Comparison of ENCODE assay signal across 12 cellular contexts in genomic region chr17:83196088-83196765, GRCh38.
DNase-seq lines count a peak whose midpoint lies in the region; ATAC-seq, FAIRE-seq and TF ChIP-seq lines count a peak whose summit lies in the region.
"Had no signal": no experiment of that assay in that cellular context is flagged by ENCODE, and none has a peak within 500 bp of the region (broad histone marks: within the 10 kb centered on the region; RNA-seq: fewer than 3 reads in every experiment).

No MANE protein-coding gene starts in this region.

- H3K4me3 ChIP-seq in fibroblast of lung (replicated peaks in 1 of 4; ENCODE audit: control extremely low read depth in 1 of 4, insufficient read depth in 1 of 4, low read depth in 3 of 4, low read length in 4 of 4) (no peak overlapping the region), PC-3 (ENCODE audit: low read length) (no peak overlapping the region)
- H3K4me3 ChIP-seq: transverse colon had no signal

- FAIRE-seq in GM12891 (lab: Jason Lieb, UNC) = no peak

- H3K9ac ChIP-seq in fibroblast of lung (ENCODE audit: insufficient read depth, low read length) = no peak overlapping the region
- H3K9ac ChIP-seq in PC-3 (ENCODE audit: low read length) = no peak overlapping the region

- CTCF ChIA-PET in PC-3 (lab: Charles Lee) = no interaction called here

- no peaks in the 10 kb centered on the region for H4K20me1 ChIP-seq in fibroblast of lung (ENCODE audit: control insufficient read depth, extremely low read depth, insufficient read depth, low read length)
- no peaks in the 10 kb centered on the region for H4K20me1 ChIP-seq in PC-3 (ENCODE audit: low read length)

- peak; percentile 64 for DNase-seq in AG20443 (ENCODE audit: low spot score)
- peak; percentile 68 for DNase-seq in LHCN-M2 (ENCODE audit: low read depth)
- DNase-seq in fibroblast of lung (ENCODE audit: low read depth in 2 of 2) = peak; percentile 64 to 67
- peak in 8 of 10 donors; percentile 1 to 75 (median 9) for DNase-seq in posterior cingulate gyrus
- DNase-seq in PC-3 = no peak
- DNase-seq in GM12891 (ENCODE audit: insufficient read length, low spot score) = no peak
- DNase-seq in NCI-H82 (lab: John Stamatoyannopoulos, UW) = no peak
- DNase-seq: activated CD8-positive, alpha-beta memory T cell treated with anti-CD3 and anti-CD28 coated beads, Interleukin-2, amount 50 U/mL, for 48 hours; NCI-H510A; stimulated activated CD4-positive, alpha-beta T cell treated with anti-CD3 and anti-CD28 coated beads, Interleukin-2, amount 100 ng/mL, for 48 hours; transverse colon had no signal

- no peak for TF ChIP-seq CTCF in fibroblast of lung (conservative IDR thresholded peaks at IDR 0.05 in 1 of 2, IDR thresholded peaks at IDR 0.05 in 1 of 2; ENCODE audit: low read depth in 1 of 2, low read length in 2 of 2)
- TF ChIP-seq CTCF in PC-3 (conservative IDR thresholded peaks at IDR 0.05; ENCODE audit: low read depth, low read length) = no peak

- POLR2A ChIA-PET in PC-3 (lab: Charles Lee; ENCODE audit: unreplicated experiment) = no interaction called here

- no peak for TF ChIP-seq POLR2A in GM12891 (IDR thresholded peaks at IDR 0.05; ENCODE audit: low read depth, low read length)

- no TSS peak for BruUV-seq in PC-3 (replicated peaks; lab: Mats Ljungman, UMichigan)

- H3K79me2 ChIP-seq in fibroblast of lung (ENCODE audit: control insufficient read depth, insufficient read depth, low read length) (no peaks in the 10 kb centered on the region), PC-3 (ENCODE audit: low read length) (no peaks in the 10 kb centered on the region)

- H2AFZ ChIP-seq in fibroblast of lung (ENCODE audit: low read length) (no peak overlapping the region), PC-3 (ENCODE audit: low read length) (no peak overlapping the region)

- intact Hi-C loops in posterior cingulate gyrus (cut with DNase I) = no loop called here
- intact Hi-C loops in PC-3 (cut with micrococcal nuclease) = no loop called here

- H3K27ac ChIP-seq in fibroblast of lung (ENCODE audit: insufficient read depth, low read length) (no peak overlapping the region), PC-3 (ENCODE audit: low read length) (no peak overlapping the region)

- no peaks in the 10 kb centered on the region for H3F3A ChIP-seq in PC-3 (ENCODE audit: low read length, unreplicated experiment)

- H3K36me3 ChIP-seq in fibroblast of lung (ENCODE audit: control insufficient read depth, insufficient read depth, low read length) = no peaks in the 10 kb centered on the region
- H3K36me3 ChIP-seq in PC-3 (ENCODE audit: low read depth, low read length) = no peaks in the 10 kb centered on the region
- H3K36me3 ChIP-seq: transverse colon had no signal

- no peaks in the 10 kb centered on the region for H3K9me2 ChIP-seq in PC-3 (replicated peaks; ENCODE audit: low read length)

- H3K9me3 ChIP-seq in fibroblast of lung (ENCODE audit: control insufficient read depth, insufficient read depth, low read depth, low read length) (no peaks in the 10 kb centered on the region), PC-3 (ENCODE audit: low read length) (no peaks in the 10 kb centered on the region)
- H3K9me3 ChIP-seq: transverse colon had no signal

- ATAC-seq in PC-3 = no peak
- no peak for ATAC-seq in HG03135 (IDR thresholded peaks at IDR 0.05; ENCODE audit: unreplicated experiment)

- peaks cover 9% of the 10 kb centered on the region for H3K4me1 ChIP-seq in fibroblast of lung (ENCODE audit: control insufficient read depth, extremely low read depth, insufficient read depth, low read length)
- peaks cover 26% of the 10 kb centered on the region for H3K4me1 ChIP-seq in PC-3 (ENCODE audit: insufficient read depth, low read length)

- H3K27me3 ChIP-seq in fibroblast of lung (ENCODE audit: control insufficient read depth, insufficient read depth, low read length) = no peaks in the 10 kb centered on the region
- no peaks in the 10 kb centered on the region for H3K27me3 ChIP-seq in PC-3 (ENCODE audit: low read length)
- H3K27me3 ChIP-seq: transverse colon had no signal

- no peak overlapping the region for H3K4me2 ChIP-seq in fibroblast of lung (ENCODE audit: extremely low read depth, insufficient read depth, low read length)
- no peak overlapping the region for H3K4me2 ChIP-seq in PC-3 (ENCODE audit: low read length)

TF ChIP-seq in GM12891, 5 proteins besides CTCF, POLR2A, EP300 and RAD21:
- no peak for TF ChIP-seq POU2F2 (IDR thresholded peaks at IDR 0.05; ENCODE audit: low read depth, low read length)
- TF ChIP-seq SPI1 (IDR thresholded peaks at IDR 0.05; ENCODE audit: low read depth, low read length) = no peak
- no peak for TF ChIP-seq TAF1 (IDR thresholded peaks at IDR 0.05; ENCODE audit: low read depth, low read length)
- TF ChIP-seq PAX5 (IDR thresholded peaks at IDR 0.05; ENCODE audit: insufficient read depth, low read length, severe bottlenecking) = no peak
- no peak for TF ChIP-seq POLR2AphosphoS5 (IDR thresholded peaks at IDR 0.05; ENCODE audit: low read depth, low read length)

Comparison
In these comparisons a context has a peak if more than half of its experiments do, and no peak if none do; other contexts are left out.
1. DNase-seq: peak in AG20443 (single experiment), LHCN-M2 (single experiment), fibroblast of lung (2 of 2) and posterior cingulate gyrus (8 of 10); none in PC-3 (single experiment), GM12891 (single experiment) and NCI-H82 (single experiment).